ENCODE assay signal across 1 cellular context in genomic region chr2:119679526-119679837, GRCh38.
TF ChIP-seq lines count a peak whose summit lies in the region.

No MANE protein-coding gene starts in this region.

TF ChIP-seq in HepG2, 621 proteins besides CTCF, POLR2A, EP300 and RAD21 (continued from another document and continues in another):
- TF ChIP-seq, protein P1, sequence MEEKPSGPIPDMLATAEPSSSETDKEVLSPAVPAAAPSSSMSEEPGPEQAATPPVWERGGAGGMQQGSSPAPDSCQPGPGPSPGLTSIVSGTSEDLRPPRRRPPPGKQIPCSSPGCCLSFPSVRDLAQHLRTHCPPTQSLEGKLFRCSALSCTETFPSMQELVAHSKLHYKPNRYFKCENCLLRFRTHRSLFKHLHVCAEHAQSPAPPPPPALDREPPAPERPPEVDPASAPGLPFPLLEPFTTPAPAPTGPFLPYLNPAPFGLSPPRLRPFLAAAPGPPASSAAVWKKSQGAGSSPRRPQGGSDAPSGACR (CRISPR knock-in tag; IDR thresholded peaks at IDR 0.05), result no peak
- peak; percentile 44; the same call in 1 of the 2 replicates for TF ChIP-seq RNF219 (CRISPR knock-in tag; IDR thresholded peaks at IDR 0.05)
- no peak for TF ChIP-seq ZNF501 (CRISPR knock-in tag; IDR thresholded peaks at IDR 0.05)
- TF ChIP-seq NFKB2 (CRISPR knock-in tag; IDR thresholded peaks at IDR 0.05; ENCODE audit: borderline replicate concordance), result no peak
- TF ChIP-seq ZNF577 (CRISPR knock-in tag; IDR thresholded peaks at IDR 0.05; ENCODE audit: borderline replicate concordance, low read depth), result no peak
- TF ChIP-seq ZNF317 (CRISPR knock-in tag; IDR thresholded peaks at IDR 0.05), result no peak
- no peak for TF ChIP-seq PPARG (CRISPR knock-in tag; conservative IDR thresholded peaks at IDR 0.05)
- TF ChIP-seq MLXIP (CRISPR knock-in tag; IDR thresholded peaks at IDR 0.05; ENCODE audit: borderline replicate concordance), result no peak
- TF ChIP-seq ZNF639 (CRISPR knock-in tag; conservative IDR thresholded peaks at IDR 0.05), result no peak
- no peak for TF ChIP-seq HMGXB4 (CRISPR knock-in tag; IDR thresholded peaks at IDR 0.05; ENCODE audit: borderline replicate concordance in 1 of 2, low read depth in 1 of 2)
- 0 out of 2 replicates have a peak, but pooled peaks have one; percentile 12 for TF ChIP-seq EEA1 (CRISPR knock-in tag; IDR thresholded peaks at IDR 0.05; ENCODE audit: borderline replicate concordance)
- TF ChIP-seq ZNF775 (CRISPR knock-in tag; IDR thresholded peaks at IDR 0.05; ENCODE audit: borderline replicate concordance), result peak; percentile 10; the same call in 1 of the 2 replicates
- TF ChIP-seq ZBTB25 (CRISPR knock-in tag; IDR thresholded peaks at IDR 0.05), result no peak
- TF ChIP-seq ZNF768 (CRISPR knock-in tag; IDR thresholded peaks at IDR 0.05), result no peak
- no peak for TF ChIP-seq ZSCAN5A (CRISPR knock-in tag; IDR thresholded peaks at IDR 0.05; ENCODE audit: borderline replicate concordance)
- no peak for TF ChIP-seq ZFYVE20 (CRISPR knock-in tag; IDR thresholded peaks at IDR 0.05; ENCODE audit: borderline replicate concordance, low read depth)
- TF ChIP-seq ZHX1 (CRISPR knock-in tag; IDR thresholded peaks at IDR 0.05; ENCODE audit: low read depth), result no peak
- TF ChIP-seq ZNF17 (CRISPR knock-in tag; IDR thresholded peaks at IDR 0.05), result peak; percentile 78; the same call in 1 of the 2 replicates
- TF ChIP-seq HNRNPUL1 (IDR thresholded peaks at IDR 0.05; ENCODE audit: low read depth, low read length), result no peak
- no peak for TF ChIP-seq ESRRA (CRISPR knock-in tag; IDR thresholded peaks at IDR 0.05; ENCODE audit: low read depth)
- TF ChIP-seq DNMT1 (CRISPR knock-in tag; IDR thresholded peaks at IDR 0.05), result no peak
- 0 out of 2 replicates have a peak, but pooled peaks have one; percentile 2 for TF ChIP-seq SP2 (CRISPR knock-in tag; IDR thresholded peaks at IDR 0.05)
- TF ChIP-seq NONO (IDR thresholded peaks at IDR 0.05), result no peak
- no peak for TF ChIP-seq NONO (CRISPR knock-in tag; conservative IDR thresholded peaks at IDR 0.05)
- TF ChIP-seq NR2F1 (CRISPR knock-in tag; IDR thresholded peaks at IDR 0.05), result no peak
- no peak for TF ChIP-seq ZNF615 (CRISPR knock-in tag; IDR thresholded peaks at IDR 0.05; ENCODE audit: borderline replicate concordance)
- TF ChIP-seq NCOR1 (IDR thresholded peaks at IDR 0.05; ENCODE audit: borderline replicate concordance, low read length), result no peak; the same call in 1 of the 2 replicates
- no peak for TF ChIP-seq KLF16 (CRISPR knock-in tag; IDR thresholded peaks at IDR 0.05)
- TF ChIP-seq SPEN (CRISPR knock-in tag; IDR thresholded peaks at IDR 0.05; ENCODE audit: low read depth), result no peak
- no peak for TF ChIP-seq CHD2 (IDR thresholded peaks at IDR 0.05; ENCODE audit: low read depth, low read length)
- TF ChIP-seq KDM5A (IDR thresholded peaks at IDR 0.05; ENCODE audit: borderline replicate concordance, low read length), result peak; percentile 60
- TF ChIP-seq MAFK (conservative IDR thresholded peaks at IDR 0.05 in 1 of 2, IDR thresholded peaks at IDR 0.05 in 1 of 2; ENCODE audit: low read length in 2 of 2), result no peak
- TF ChIP-seq ZNF20 (CRISPR knock-in tag; IDR thresholded peaks at IDR 0.05), result 0 out of 2 replicates have a peak, but pooled peaks have one; percentile 5
- peak; percentile 4; the same call in 1 of the 2 replicates for TF ChIP-seq NAIF1 (CRISPR knock-in tag; IDR thresholded peaks at IDR 0.05; ENCODE audit: borderline replicate concordance)
- TF ChIP-seq KAT7 (CRISPR knock-in tag; IDR thresholded peaks at IDR 0.05; ENCODE audit: borderline replicate concordance), result peak; percentile 9; the same call in 1 of the 2 replicates
- no peak for TF ChIP-seq ZNF281 (CRISPR knock-in tag; IDR thresholded peaks at IDR 0.05; ENCODE audit: borderline replicate concordance)
- no peak for TF ChIP-seq GABPA (IDR thresholded peaks at IDR 0.05; ENCODE audit: low read depth, low read length)
- TF ChIP-seq GABPA (CRISPR knock-in tag; IDR thresholded peaks at IDR 0.05; ENCODE audit: low read depth), result no peak
- 0 out of 2 replicates have a peak, but pooled peaks have one; percentile 54 for TF ChIP-seq ZNF530 (CRISPR knock-in tag; IDR thresholded peaks at IDR 0.05; ENCODE audit: low read depth)
- no peak for TF ChIP-seq ZNF225 (CRISPR knock-in tag; IDR thresholded peaks at IDR 0.05)
- TF ChIP-seq ZNF354B (CRISPR knock-in tag; IDR thresholded peaks at IDR 0.05), result no peak
- no peak for TF ChIP-seq HCFC1 (IDR thresholded peaks at IDR 0.05; ENCODE audit: low read depth, low read length)
- TF ChIP-seq THYN1 (CRISPR knock-in tag; IDR thresholded peaks at IDR 0.05; ENCODE audit: borderline replicate concordance, low read depth), result no peak
- no peak for TF ChIP-seq FOSL2 (CRISPR knock-in tag; IDR thresholded peaks at IDR 0.05)
- TF ChIP-seq TOPORS (CRISPR knock-in tag; IDR thresholded peaks at IDR 0.05), result no peak
- TF ChIP-seq HDAC2 (CRISPR knock-in tag; IDR thresholded peaks at IDR 0.05), result 0 out of 2 replicates have a peak, but pooled peaks have one; percentile 9
- TF ChIP-seq ZBTB14 (CRISPR knock-in tag; IDR thresholded peaks at IDR 0.05), result no peak
